ENCODE assay signal across 16 cellular contexts in the genomic region with DNA sequence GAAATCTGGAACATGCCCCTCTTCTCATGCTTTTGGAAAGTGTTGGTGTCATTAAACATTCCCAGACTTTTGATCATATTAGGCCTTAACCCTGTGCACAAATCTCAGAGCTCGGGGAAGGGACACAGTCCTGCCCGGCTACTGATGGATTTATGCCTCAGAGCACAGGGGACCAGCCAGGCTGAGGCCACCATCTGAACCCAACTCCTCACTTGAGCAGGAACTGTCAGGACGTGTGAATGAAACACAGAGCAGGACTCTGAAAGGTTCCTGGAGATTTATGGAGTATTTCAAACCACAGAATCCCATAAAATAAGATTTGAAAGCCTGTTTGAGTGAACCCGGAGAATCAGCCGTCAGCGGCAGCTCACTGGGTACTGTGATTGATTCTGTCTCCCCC.
DNase-seq lines count a peak whose midpoint lies in the region; ATAC-seq, FAIRE-seq and TF ChIP-seq lines count a peak whose summit lies in the region.
"Had no signal": no experiment of that assay in that cellular context is flagged by ENCODE, and none has a peak within 500 bp of the region (broad histone marks: within the 10 kb centered on the region; RNA-seq: fewer than 3 reads in every experiment).

No MANE protein-coding gene starts in this region.

- H4K91ac ChIP-seq in H1 (replicated peaks; ENCODE audit: insufficient read length, low read length) (no peak overlapping the region), mesenchymal stem cell (ENCODE audit: low read length) (no peak overlapping the region)

- no peaks in the 10 kb centered on the region for H3K23me2 ChIP-seq in H1 (ENCODE audit: low read depth, low read length)

- no peak for TF ChIP-seq CTCF in H1 (IDR thresholded peaks at IDR 0.05; ENCODE audit: control extremely low read depth in 1 of 3, insufficient read depth in 1 of 3, low read depth in 1 of 3, low read length in 3 of 3)

- H3K14ac ChIP-seq in H1 (ENCODE audit: insufficient read length) = no peak overlapping the region
- no peak overlapping the region for H3K14ac ChIP-seq in mesenchymal stem cell (ENCODE audit: low read length in 2 of 2)

- H3K27ac ChIP-seq in H1 (ENCODE audit: low read depth, low read length) (no peak overlapping the region), mesenchymal stem cell (ENCODE audit: low read length, poor library complexity, severe bottlenecking) (no peak overlapping the region)
- H3K27ac ChIP-seq: GM23248 had no signal

- TF ChIP-seq POLR2A in H1 (IDR thresholded peaks at IDR 0.05; ENCODE audit: control extremely low read depth in 1 of 2, low read depth in 2 of 2, low read length in 2 of 2) = no peak

- H3K9me3 ChIP-seq in H1 (ENCODE audit: insufficient read depth in 2 of 2, low read depth in 1 of 2, low read length in 1 of 2) = no peaks in the 10 kb centered on the region
- no peaks in the 10 kb centered on the region for H3K9me3 ChIP-seq in mesenchymal stem cell (ENCODE audit: control insufficient read depth, low read length)

- H3K23ac ChIP-seq in H1 (ENCODE audit: insufficient read length) (no peak overlapping the region), mesenchymal stem cell (ENCODE audit: low read length in 2 of 2) (no peak overlapping the region)

- no peak overlapping the region for H3K4ac ChIP-seq in H1 (replicated peaks; ENCODE audit: insufficient read length, low read depth, low read length)
- no peak overlapping the region for H3K4ac ChIP-seq in mesenchymal stem cell (ENCODE audit: low read depth in 1 of 2, low read length in 2 of 2)

- no peak for FAIRE-seq in H1 (lab: Jason Lieb, UNC)
- FAIRE-seq: GM12891, GM18507 had no signal

- CTCF ChIA-PET in H1 (lab: Charles Lee; ENCODE audit: partially characterized antibody) = interaction anchor here (0.6 to 5.8 kb wide), 25 partner anchors 9 to 834 kb away, joined by 3 to 71 read pairs (median 4); no protein-coding TSS in a partner anchor

- H3K56ac ChIP-seq in H1 (replicated peaks; ENCODE audit: insufficient read length, low read depth, low read length) = no peak overlapping the region

- H3K4me2 ChIP-seq in H1 (ENCODE audit: insufficient read depth in 1 of 2, low read depth in 2 of 2, low read length in 2 of 2) (no peak overlapping the region), mesenchymal stem cell (ENCODE audit: low read length, poor library complexity, severe bottlenecking) (no peak overlapping the region)

- H2BK15ac ChIP-seq in H1 (ENCODE audit: low read length) (no peak overlapping the region), mesenchymal stem cell (ENCODE audit: low read depth, poor library complexity, severe bottlenecking) (no peak overlapping the region)

- DNase-seq in M059J (ENCODE audit: low read depth) (peak; percentile 59), H1 (ENCODE audit: low read depth in 1 of 2, low spot score in 2 of 2) (no peak), mesenchymal stem cell (peak; percentile 52), NCI-H2171 treated with DMSO at 0.1 percent for 48 hours (lab: John Stamatoyannopoulos, UW) (no peak)
- DNase-seq: C1 segment of cervical spinal cord; Calu3; CD4-positive, alpha-beta memory T cell; COR-L47; DMS79 treated with DMSO at 0.1 percent for 48 hours; GF-D8; HFFc6 had no signal

- no peak overlapping the region for H2BK20ac ChIP-seq in H1 (ENCODE audit: low read length)

- POLR2A ChIA-PET in H1 (lab: Charles Lee; ENCODE audit: partially characterized antibody) = no interaction called here

- H3K9ac ChIP-seq in H1 (replicated peaks in 1 of 4; ENCODE audit: extremely low read depth in 1 of 4, low read depth in 3 of 4, low read length in 3 of 4) = no peak overlapping the region
- no peak overlapping the region for H3K9ac ChIP-seq in mesenchymal stem cell (ENCODE audit: low read length)
- H3K9ac ChIP-seq: GM23248 had no signal

- H3K4me3 ChIP-seq in H1 (ENCODE audit: extremely low read depth in 1 of 4, insufficient read depth in 2 of 4, low read depth in 3 of 4, low read length in 4 of 4) (no peak overlapping the region), mesenchymal stem cell (ENCODE audit: insufficient read depth in 1 of 2, low read depth in 1 of 2, low read length in 2 of 2) (no peak overlapping the region)
- H3K4me3 ChIP-seq: GM23248 had no signal

- no peak overlapping the region for H2BK12ac ChIP-seq in H1 (ENCODE audit: low read depth, low read length)
- no peak overlapping the region for H2BK12ac ChIP-seq in mesenchymal stem cell (ENCODE audit: low read length in 2 of 2)

- H2BK120ac ChIP-seq in H1 (replicated peaks; ENCODE audit: low read depth, low read length) (no peak overlapping the region), mesenchymal stem cell (ENCODE audit: low read depth, low read length) (no peak overlapping the region)

- peak overlapping the region; percentile 53; the same call in 1 of the 2 replicates for H4K8ac ChIP-seq in H1 (ENCODE audit: extremely low read depth, insufficient read depth, low read length)
- H4K8ac ChIP-seq in mesenchymal stem cell (ENCODE audit: low read length) = no peak overlapping the region

- ATAC-seq in GM19463 (IDR thresholded peaks at IDR 0.05; ENCODE audit: unreplicated experiment) (no peak), HG03439 (IDR thresholded peaks at IDR 0.05; ENCODE audit: unreplicated experiment) (no peak)

- no peak for TF ChIP-seq EP300 in H1 (IDR thresholded peaks at IDR 0.05; ENCODE audit: borderline replicate concordance in 1 of 2, low read depth in 2 of 2, low read length in 2 of 2)

- no peaks in the 10 kb centered on the region for H3K79me2 ChIP-seq in H1 (ENCODE audit: control insufficient read depth in 1 of 2, insufficient read depth in 2 of 2, low read length in 2 of 2)

- H3K18ac ChIP-seq in H1 (ENCODE audit: extremely low read depth, low read length) = no peak overlapping the region
- H3K18ac ChIP-seq in mesenchymal stem cell (ENCODE audit: low read depth in 1 of 2, low read length in 2 of 2) = no peak overlapping the region

- WGBS in H1 (ENCODE audit: extremely low coverage in 1 of 2, insufficient coverage in 1 of 2, insufficient read length in 1 of 2, insufficient replicate concordance in 2 of 2, low coverage in 1 of 2, low lambda C conversion rate in 2 of 2, missing lambda C conversion rate in 1 of 2), 2 experiments = 89% methylated on average over 6 of the region's 6 CpGs; no CpG with 5 or more reads in 1 of the 2 experiments
- 4% methylated on average over 5 of the region's 6 CpGs for WGBS in mesenchymal stem cell

- H3K4me1 ChIP-seq in H1 (replicated peaks in 1 of 4; ENCODE audit: control insufficient read depth in 3 of 4, insufficient read depth in 4 of 4, low read length in 3 of 4) = no peaks in the 10 kb centered on the region
- no peaks in the 10 kb centered on the region for H3K4me1 ChIP-seq in mesenchymal stem cell (ENCODE audit: control insufficient read depth, insufficient read depth, low read depth, low read length)

- no peak overlapping the region for H4K5ac ChIP-seq in H1 (ENCODE audit: insufficient read length, low read depth, low read length)

- H3K36me3 ChIP-seq in H1 (ENCODE audit: control insufficient read depth in 2 of 4, insufficient read depth in 4 of 4, low read length in 3 of 4) (no peaks in the 10 kb centered on the region), mesenchymal stem cell (ENCODE audit: control insufficient read depth in 1 of 2, insufficient read depth in 2 of 2, low read depth in 1 of 2, low read length in 2 of 2) (no peaks in the 10 kb centered on the region)

- H3K27me3 ChIP-seq in H1 (replicated peaks in 1 of 4; ENCODE audit: control insufficient read depth in 3 of 4, extremely low read depth in 1 of 4, insufficient read depth in 3 of 4, low read length in 3 of 4) (no peaks in the 10 kb centered on the region), mesenchymal stem cell (ENCODE audit: control insufficient read depth in 1 of 2, insufficient read depth in 1 of 2, low read length in 2 of 2) (peaks cover 0 to 2% of the 10 kb centered on the region in 2 experiments)

- no peaks in the 10 kb centered on the region for H4K20me1 ChIP-seq in H1 (replicated peaks in 1 of 2; ENCODE audit: control insufficient read depth in 1 of 2, insufficient read depth in 2 of 2, low read length in 2 of 2)

- H3K79me1 ChIP-seq in H1 (ENCODE audit: low read depth, low read length) = no peaks in the 10 kb centered on the region
- H3K79me1 ChIP-seq in mesenchymal stem cell (replicated peaks; ENCODE audit: low read length, poor library complexity, severe bottlenecking) = no peaks in the 10 kb centered on the region

- no peak for TF ChIP-seq RAD21 in H1 (IDR thresholded peaks at IDR 0.05 in 1 of 2, conservative IDR thresholded peaks at IDR 0.05 in 1 of 2; ENCODE audit: low read depth in 2 of 2, low read length in 2 of 2)

- H2BK5ac ChIP-seq in H1 (ENCODE audit: low read depth, low read length) (no peak overlapping the region), mesenchymal stem cell (ENCODE audit: low read depth, low read length, poor library complexity, severe bottlenecking) (no peak overlapping the region)

- no peak overlapping the region for H2AK5ac ChIP-seq in H1 (ENCODE audit: low read depth, low read length)
- H2AK5ac ChIP-seq in mesenchymal stem cell (ENCODE audit: low read length, severe bottlenecking) = no peak overlapping the region

- H2AFZ ChIP-seq in H1 (ENCODE audit: low read length) (no peak overlapping the region), mesenchymal stem cell (ENCODE audit: low read depth, low read length) (no peak overlapping the region)
- H2AFZ ChIP-seq: GM23248 had no signal

TF ChIP-seq in H1, 55 proteins besides CTCF, POLR2A, EP300 and RAD21 (continues in another document):
- TF ChIP-seq HDAC2 (IDR thresholded peaks at IDR 0.05; ENCODE audit: borderline replicate concordance in 1 of 2, low read depth in 2 of 2, low read length in 2 of 2) (no peak), CHD2 (IDR thresholded peaks at IDR 0.05; ENCODE audit: low read length) (no peak), MAFK (IDR thresholded peaks at IDR 0.05; ENCODE audit: low read depth, low read length) (no peak), SIN3A (conservative IDR thresholded peaks at IDR 0.05 in 1 of 2, IDR thresholded peaks at IDR 0.05 in 1 of 2; ENCODE audit: low read depth in 1 of 2, low read length in 2 of 2) (no peak), RFX5 (IDR thresholded peaks at IDR 0.05; ENCODE audit: borderline replicate concordance, low read depth, low read length) (no peak), BRCA1 (IDR thresholded peaks at IDR 0.05; ENCODE audit: low read depth, low read length) (no peak), KDM1A (IDR thresholded peaks at IDR 0.05; ENCODE audit: borderline replicate concordance, low read length) (no peak)
- TF ChIP-seq, protein P1, sequence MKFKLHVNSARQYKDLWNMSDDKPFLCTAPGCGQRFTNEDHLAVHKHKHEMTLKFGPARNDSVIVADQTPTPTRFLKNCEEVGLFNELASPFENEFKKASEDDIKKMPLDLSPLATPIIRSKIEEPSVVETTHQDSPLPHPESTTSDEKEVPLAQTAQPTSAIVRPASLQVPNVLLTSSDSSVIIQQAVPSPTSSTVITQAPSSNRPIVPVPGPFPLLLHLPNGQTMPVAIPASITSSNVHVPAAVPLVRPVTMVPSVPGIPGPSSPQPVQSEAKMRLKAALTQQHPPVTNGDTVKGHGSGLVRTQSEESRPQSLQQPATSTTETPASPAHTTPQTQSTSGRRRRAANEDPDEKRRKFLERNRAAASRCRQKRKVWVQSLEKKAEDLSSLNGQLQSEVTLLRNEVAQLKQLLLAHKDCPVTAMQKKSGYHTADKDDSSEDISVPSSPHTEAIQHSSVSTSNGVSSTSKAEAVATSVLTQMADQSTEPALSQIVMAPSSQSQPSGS (IDR thresholded peaks at IDR 0.05; ENCODE audit: low read length) = no peak

Comparison
In these comparisons a context has a peak if more than half of its experiments do, and no peak if none do; other contexts are left out.
1. DNase-seq: peak in M059J (single experiment) and mesenchymal stem cell (single experiment); none in H1 (0 of 2) and NCI-H2171 treated with DMSO at 0.1 percent for 48 hours (single experiment).